35 cellular contexts compared by ENCODE assay signal in the genomic region with DNA sequence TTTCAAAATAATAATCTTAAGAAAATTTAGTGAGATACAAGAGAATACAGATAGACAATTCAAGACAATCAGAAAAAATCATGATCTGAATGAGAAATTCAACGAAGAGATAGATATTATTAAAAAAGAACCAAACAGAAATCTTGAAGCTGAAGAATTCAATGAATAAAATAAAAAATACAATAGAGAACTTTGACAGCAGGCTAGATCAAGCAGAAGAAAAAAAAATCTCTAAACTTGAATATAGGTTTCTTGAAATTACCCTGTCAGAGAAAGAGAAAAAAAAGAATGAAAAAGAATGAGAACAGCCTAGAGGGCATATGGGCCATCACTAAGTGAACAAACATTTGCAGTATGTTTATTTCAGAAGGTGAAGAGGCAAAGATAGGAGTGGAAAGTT. TPM values are rescaled to one million over a fixed set of nuclear protein-coding genes. Genes with fewer than 3 reads are reported as not detected.
"Had no signal": no experiment of that assay in that cellular context is flagged by ENCODE, and none has a peak within 500 bp of the region (broad histone marks: within the 10 kb centered on the region; RNA-seq: fewer than 3 reads in every experiment).

No MANE protein-coding gene starts in this region.

- H3K27me3 ChIP-seq: neural progenitor cell, ovary, spleen, suprapubic skin, testis, upper lobe of left lung, vagina had no signal

- H3K79me2 ChIP-seq: parathyroid adenoma had no signal

- DNase-seq: naive thymus-derived CD4-positive, alpha-beta T cell; natural killer cell; occipital lobe; ovary; posterior cingulate gyrus; psoas muscle; right cardiac atrium; spleen; stimulated activated CD4-positive, alpha-beta T cell treated with anti-CD3 and anti-CD28 coated beads, Interleukin-12 subunit alpha, Interleukin-12 subunit beta, amount 100 ng/mL, for 4 hours; stimulated activated CD4-positive, alpha-beta T cell treated with anti-CD3 and anti-CD28 coated beads, Interleukin-1b, Interleukin-23, amount 100 ng/mL, for 48 hours; stimulated activated CD4-positive, alpha-beta T cell treated with anti-CD3 and anti-CD28 coated beads, Interleukin-4, amount 100 ng/mL, for 1 hour; stimulated activated CD4-positive, alpha-beta T cell treated with anti-CD3 and anti-CD28 coated beads, Interleukin-4, amount 100 ng/mL, for 4 hours; stimulated activated CD8-positive, alpha-beta memory T cell treated with anti-CD3 and anti-CD28 coated beads, Interleukin-4, amount 100 ng/mL, for 48 hours; stimulated activated naive CD4-positive, alpha-beta T cell; stimulated activated naive CD8-positive, alpha-beta T cell treated with anti-CD3 and anti-CD28 coated beads, Interleukin-15, amount 100 ng/mL, for 72 hours; stimulated activated naive CD8-positive, alpha-beta T cell treated with anti-CD3 and anti-CD28 coated beads, Interleukin-15, Interleukin-2, amounts not matched to agents 100 U/mL and 50 U/mL, for 24 hours; substantia nigra; testis; tibial artery; transverse colon; upper lobe of left lung had no signal

- H3K4me3 ChIP-seq: neural progenitor cell, ovary, psoas muscle, skin epidermis, smooth muscle cell, spleen, suprapubic skin, testis, tibial artery, transverse colon, upper lobe of left lung, vagina had no signal

- FAIRE-seq: urothelium cell line had no signal

- H3K36me3 ChIP-seq: neural progenitor cell, ovary, spleen, suprapubic skin, tibial artery, transverse colon, upper lobe of left lung, vagina had no signal

- H3K4me2 ChIP-seq: neural progenitor cell, smooth muscle cell had no signal

- H3K9ac ChIP-seq: neural progenitor cell, parathyroid adenoma had no signal

- H2AFZ ChIP-seq: neural progenitor cell, parathyroid adenoma had no signal

- ATAC-seq: naive thymus-derived CD4-positive, alpha-beta T cell; natural killer cell; psoas muscle; right cardiac atrium; sciatic nerve; stimulated activated memory B cell treated with anti-CD40 and anti-IgM and Interleukin-4, amounts not matched to agents 10 μg/mL and 1 μg/mL and 100 μg/mL, for 72 hours; stimulated activated naive CD8-positive, alpha-beta T cell treated with anti-CD3 and anti-CD28 coated beads, Interleukin-15, amount 100 ng/mL, for 72 hours; stimulated activated naive CD8-positive, alpha-beta T cell treated with anti-CD3 and anti-CD28 coated beads, Interleukin-15, Interleukin-2, amounts not matched to agents 100 U/mL and 50 U/mL, for 24 hours had no signal

- H3K27ac ChIP-seq: neural progenitor cell, ovary, parathyroid adenoma, psoas muscle, skin epidermis, spleen, suprapubic skin, testis, tibial artery, transverse colon, upper lobe of left lung, vagina had no signal

- H3K9me3 ChIP-seq: ovary, testis, transverse colon, vagina had no signal

- H3K4me1 ChIP-seq: neural progenitor cell, parathyroid adenoma, psoas muscle, spleen, testis, tibial artery, transverse colon, upper lobe of left lung, vagina had no signal

RNA-seq across cellular contexts. Expression of a gene that starts 39.0 kb away (rescaled TPM):
- total RNA-seq: naive thymus-derived CD4-positive, alpha-beta T cell; natural killer cell; occipital lobe; osteoblast; ovary; progenitor cell of endocrine pancreas; psoas muscle; renal cortical epithelial cell; sciatic nerve; smooth muscle cell; testis; upper lobe of left lung; ureter; vagina had no signal
- polyA plus RNA-seq: naive thymus-derived CD4-positive, alpha-beta T cell; neural cell; ovary; psoas muscle; smooth muscle cell had no signal
